ENCODE assay signal across 9 cellular contexts in the genomic region with DNA sequence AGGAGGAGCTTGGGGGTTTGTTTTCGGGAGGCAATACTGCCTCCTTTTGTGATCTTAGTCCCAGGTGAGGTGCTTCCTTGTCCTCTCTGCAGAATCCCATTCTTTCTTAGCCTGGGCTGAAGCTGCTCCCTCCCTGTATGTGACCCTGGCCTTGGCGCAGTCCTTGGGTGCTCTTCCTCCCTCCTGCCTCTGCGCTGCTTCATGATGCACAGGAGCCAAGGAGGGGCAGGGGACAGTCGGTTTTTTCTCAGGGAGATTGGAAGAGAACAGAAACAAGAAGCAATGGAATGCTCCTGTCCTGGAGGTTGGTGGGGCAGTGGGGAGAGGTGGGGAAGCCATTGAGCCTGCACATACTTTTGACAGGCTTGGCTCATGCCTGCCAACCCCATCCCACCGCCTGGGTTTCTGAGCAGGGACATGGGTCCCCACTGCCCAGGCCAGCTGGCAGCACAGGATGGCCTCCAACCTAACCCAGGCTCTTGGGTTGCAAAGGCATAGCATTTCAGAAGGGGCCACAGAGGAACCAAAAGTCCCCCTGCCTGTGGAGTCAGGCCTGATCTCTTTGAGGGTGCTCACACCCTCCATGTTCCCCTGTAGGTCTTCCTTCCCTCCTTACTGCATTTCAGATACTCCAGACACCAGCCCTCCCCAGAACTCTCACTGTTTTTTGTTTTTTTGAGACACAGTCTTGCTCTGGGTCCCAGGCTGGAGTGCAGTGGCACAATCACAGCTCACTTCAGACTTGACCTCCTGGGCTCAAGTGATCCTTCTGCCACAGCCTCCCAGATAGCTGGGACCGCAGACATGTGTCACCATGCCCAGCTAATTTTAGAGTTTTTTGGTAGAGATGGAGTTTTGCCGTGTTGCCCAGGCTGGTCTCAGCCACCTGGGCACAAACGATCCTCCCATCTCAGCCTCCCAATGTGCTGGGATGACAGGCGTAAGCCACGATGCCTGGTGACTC. TPM values are rescaled to one million over a fixed set of nuclear protein-coding genes. Genes with fewer than 3 reads are reported as not detected.
DNase-seq lines count a peak whose midpoint lies in the region; ATAC-seq and TF ChIP-seq lines count a peak whose summit lies in the region.
"Had no signal": no experiment of that assay in that cellular context is flagged by ENCODE, and none has a peak within 500 bp of the region (broad histone marks: within the 10 kb centered on the region; RNA-seq: fewer than 3 reads in every experiment).

No MANE protein-coding gene starts in this region.

- ATAC-seq in activated T-cell treated with anti-CD3 and anti-CD28 coated beads, Interleukin-2, amount 50 U/mL, for 72 hours (replicated peaks in 1 of 2): no peak
- ATAC-seq in GM18520 (IDR thresholded peaks at IDR 0.05; ENCODE audit: unreplicated experiment): no peak

- H3K56ac ChIP-seq in H9 (ENCODE audit: insufficient read length, low read depth, low read length): no peak overlapping the region

- no peak overlapping the region for H3K4ac ChIP-seq in H9 (ENCODE audit: low read depth, low read length)

- no peak overlapping the region for H2BK20ac ChIP-seq in H9 (ENCODE audit: low read depth, low read length, poor library complexity, severe bottlenecking)

- H3K79me1 ChIP-seq in H9 (ENCODE audit: insufficient read depth, low read depth, low read length, poor library complexity, severe bottlenecking): no peaks in the 10 kb centered on the region

- in situ Hi-C loops in brain microvascular endothelial cell (cut with HindIII; ENCODE audit: low pct_ligation_motif_present, low sequenced_read_pairs): no loop called here

- no peaks in the 10 kb centered on the region for H3K9me3 Mint-ChIP-seq in activated T-cell treated with anti-CD3 and anti-CD28 coated beads, Interleukin-2, amount 50 U/mL, for 72 hours
- H3K9me3 Mint-ChIP-seq in H9: no peaks in the 10 kb centered on the region; a peak in 1 of 5 replicates

- H3K4me3 ChIP-seq in brain microvascular endothelial cell (ENCODE audit: low read depth, low read length) (no peak overlapping the region), mucosa of rectum (ENCODE audit: low read length in 2 of 2) (no peak overlapping the region), thymus (ENCODE audit: low read length) (no peak overlapping the region)

- DNase-seq in activated T-cell treated with anti-CD3 and anti-CD28 coated beads, Interleukin-2, amount 50 U/mL, for 72 hours: no peak
- DNase-seq in activated T-cell treated with anti-CD3 and anti-CD28 coated beads, Interleukin-2, amount 50 U/mL, for 1 hour: no peak
- DNase-seq in brain microvascular endothelial cell: no peak
- DNase-seq in GOT3 (lab: John Stamatoyannopoulos, UW): no peak
- DNase-seq in H9: no peak
- DNase-seq: NCI-H1417 treated with DMSO at 0.1 percent for 48 hours had no signal

- peak overlapping the region; percentile 18 for H3K27ac ChIP-seq in brain microvascular endothelial cell
- peak overlapping the region; percentile 35 to 39 for H3K27ac ChIP-seq in mucosa of rectum (ENCODE audit: low read depth in 2 of 2, low read length in 2 of 2)
- H3K27ac ChIP-seq in thymus (ENCODE audit: low read depth): peak overlapping the region; percentile 43
- no peak overlapping the region for H3K27ac ChIP-seq in H9 (ENCODE audit: insufficient read length, low read depth, low read length)

- H3K9me3 ChIP-seq in mucosa of rectum (ENCODE audit: control insufficient read depth in 2 of 2, low read length in 2 of 2): no peaks in the 10 kb centered on the region
- no peaks in the 10 kb centered on the region for H3K9me3 ChIP-seq in thymus (ENCODE audit: control insufficient read depth)
- H3K9me3 ChIP-seq in H9 (ENCODE audit: control insufficient read depth, low read depth, low read length): no peaks in the 10 kb centered on the region

- H3K9ac ChIP-seq in mucosa of rectum (ENCODE audit: low read depth in 1 of 2, low read length in 2 of 2) (no peak overlapping the region), H9 (ENCODE audit: extremely low read depth, insufficient read length, low read length) (no peak overlapping the region)

- H3K27me3 ChIP-seq in brain microvascular endothelial cell (replicated peaks) (no peaks in the 10 kb centered on the region), mucosa of rectum (ENCODE audit: control insufficient read depth in 2 of 2, insufficient read depth in 2 of 2, low read length in 2 of 2) (no peaks in the 10 kb centered on the region), thymus (ENCODE audit: control insufficient read depth, insufficient read depth) (no peaks in the 10 kb centered on the region), H9 (ENCODE audit: insufficient read depth, low read length) (no peaks in the 10 kb centered on the region)

- no peak overlapping the region for H3T11ph ChIP-seq in H9 (ENCODE audit: low read length)

- no peak overlapping the region for H3K18ac ChIP-seq in H9 (ENCODE audit: insufficient read length, low read depth, low read length)

- no peak overlapping the region for H4K91ac ChIP-seq in H9 (ENCODE audit: insufficient read length, low read depth, low read length)

- no peak overlapping the region for H2BK5ac ChIP-seq in H9 (ENCODE audit: insufficient read length, low read length)

- H3K4me1 Mint-ChIP-seq in activated T-cell treated with anti-CD3 and anti-CD28 coated beads, Interleukin-2, amount 50 U/mL, for 72 hours (ENCODE audit: low read depth): peaks cover 81% of the 10 kb centered on the region
- peaks cover 28 to 29% of the 10 kb centered on the region in 2 experiments for H3K4me1 Mint-ChIP-seq in H9

- H3K23ac ChIP-seq in H9 (ENCODE audit: insufficient read length, low read depth, low read length): no peak overlapping the region

- H3K27ac Mint-ChIP-seq in activated T-cell treated with anti-CD3 and anti-CD28 coated beads, Interleukin-2, amount 50 U/mL, for 72 hours: peak overlapping the region; percentile 69
- peak overlapping the region in 1 of 3 experiments; percentile 8; a peak in 2 of 7 replicates for H3K27ac Mint-ChIP-seq in H9

- no peak overlapping the region for H2AK5ac ChIP-seq in H9 (ENCODE audit: insufficient read length, low read length)

- H3K27me3 Mint-ChIP-seq in activated T-cell treated with anti-CD3 and anti-CD28 coated beads, Interleukin-2, amount 50 U/mL, for 72 hours (ENCODE audit: low read depth): no peaks in the 10 kb centered on the region
- H3K27me3 Mint-ChIP-seq in H9 (ENCODE audit: low read depth): no peaks in the 10 kb centered on the region

- peaks cover 43 to 49% of the 10 kb centered on the region in 2 donors for H3K4me1 ChIP-seq in mucosa of rectum (ENCODE audit: control insufficient read depth in 2 of 2, insufficient read depth in 2 of 2, low read length in 2 of 2)
- H3K4me1 ChIP-seq in thymus (ENCODE audit: control insufficient read depth, insufficient read depth, low read length): peaks cover 3% of the 10 kb centered on the region
- no peaks in the 10 kb centered on the region for H3K4me1 ChIP-seq in H9 (ENCODE audit: insufficient read depth, low read length)

- no peaks in the 10 kb centered on the region for H3K36me3 Mint-ChIP-seq in activated T-cell treated with anti-CD3 and anti-CD28 coated beads, Interleukin-2, amount 50 U/mL, for 72 hours (ENCODE audit: insufficient read depth in 2 of 2)
- H3K36me3 Mint-ChIP-seq in H9 (ENCODE audit: insufficient read depth in 1 of 3, low read depth in 3 of 3): no peaks in the 10 kb centered on the region

- H3K36me3 ChIP-seq in brain microvascular endothelial cell (replicated peaks): no peaks in the 10 kb centered on the region
- peaks cover 0 to 6% of the 10 kb centered on the region in 2 donors for H3K36me3 ChIP-seq in mucosa of rectum (ENCODE audit: control insufficient read depth in 2 of 2, insufficient read depth in 2 of 2, low read length in 2 of 2)
- no peaks in the 10 kb centered on the region for H3K36me3 ChIP-seq in thymus (ENCODE audit: control insufficient read depth, insufficient read depth)

- no peaks in the 10 kb centered on the region for H3K23me2 ChIP-seq in H9 (ENCODE audit: insufficient read length, low read depth, low read length, poor library complexity, severe bottlenecking)

- H4K20me1 ChIP-seq in H9 (ENCODE audit: control insufficient read depth, insufficient read depth, insufficient read length): no peaks in the 10 kb centered on the region

- no peak overlapping the region for H2BK15ac ChIP-seq in H9 (ENCODE audit: low read depth, low read length)

- H2BK120ac ChIP-seq in H9 (ENCODE audit: low read depth, low read length, poor library complexity, severe bottlenecking): no peak overlapping the region

- no peak overlapping the region for H3K14ac ChIP-seq in H9 (ENCODE audit: insufficient read depth, low read length)

- H3K79me2 ChIP-seq in H9 (ENCODE audit: insufficient read depth, low read length): no peaks in the 10 kb centered on the region

- no peak overlapping the region for H3K4me2 ChIP-seq in H9 (ENCODE audit: insufficient read depth, insufficient read length, low read length)

- WGBS in thymus: 96% methylated on average over 10 of the region's 10 CpGs
- no CpG with 5 or more reads among the region's 10 CpGs for WGBS in H9 (ENCODE audit: extremely low coverage, insufficient read length, low lambda C conversion rate)

- no peak overlapping the region for H4K5ac ChIP-seq in H9 (ENCODE audit: insufficient read length, low read depth, low read length)

- H2BK12ac ChIP-seq in H9 (ENCODE audit: insufficient read length, low read depth, low read length): no peak overlapping the region

- no peak overlapping the region for H4K8ac ChIP-seq in H9 (replicated peaks; ENCODE audit: insufficient read length, low read depth, low read length)

- H2AFZ ChIP-seq in H9 (ENCODE audit: low read length): no peak overlapping the region

- TF ChIP-seq CTCF in brain microvascular endothelial cell (IDR thresholded peaks at IDR 0.05; ENCODE audit: low read depth, low read length, missing control alignments) (no peak), H9 (conservative IDR thresholded peaks at IDR 0.05) (no peak)

- H3K4me3 Mint-ChIP-seq in activated T-cell treated with anti-CD3 and anti-CD28 coated beads, Interleukin-2, amount 50 U/mL, for 72 hours: peak overlapping the region; percentile 13 to 25
- no peak overlapping the region for H3K4me3 Mint-ChIP-seq in H9

RNA-seq across cellular contexts. Expression of a gene that starts 16.1 kb away (rescaled TPM):
- 10 to 100 TPM in 1 of 2 donors, 1 to 10 TPM in 1; 5.7 to 12.6 TPM for total RNA-seq in activated T-cell treated with anti-CD3 and anti-CD28 coated beads, Interleukin-2, amount 50 U/mL, for 72 hours
- 10.3 TPM for polyA plus RNA-seq in thymus
- total RNA-seq in H9 (2021): 1.7 and 2.8 TPM in 2 replicates

Comparison
In these comparisons a context has a peak if more than half of its experiments do, and no peak if none do; other contexts are left out.
1. H3K4me3 Mint-ChIP-seq: peak in activated T-cell treated with anti-CD3 and anti-CD28 coated beads, Interleukin-2, amount 50 U/mL, for 72 hours (2 of 2); none in H9 (0 of 2).